Comparison of ENCODE assay signal across 1 cellular context in the genomic region with DNA sequence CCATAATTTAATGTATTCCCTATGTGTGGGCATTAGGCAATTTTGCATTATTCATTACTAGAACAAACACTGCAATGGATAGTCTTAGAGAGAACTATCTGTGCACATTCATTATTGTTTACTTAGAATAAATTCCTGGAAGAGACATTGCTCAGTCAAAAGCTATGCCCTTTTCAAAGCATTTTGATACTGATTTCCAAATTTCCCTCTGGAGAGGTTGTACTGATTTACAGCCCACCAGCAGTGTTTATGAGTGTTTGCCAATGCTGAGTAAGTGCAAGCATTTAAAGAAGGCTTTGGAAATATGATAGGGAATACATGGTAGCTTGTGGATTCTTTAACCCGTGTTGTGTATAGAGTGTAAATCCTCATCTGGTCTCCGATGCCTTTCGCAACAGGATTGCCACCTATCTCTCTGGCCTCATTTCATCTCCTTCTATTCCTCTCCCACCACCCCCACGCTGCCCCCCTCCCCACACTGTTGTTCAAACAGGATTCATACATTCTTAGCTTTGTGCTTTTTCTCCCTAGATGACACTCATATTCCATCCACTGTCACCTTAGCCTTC.
TF ChIP-seq lines count a peak whose summit lies in the region.

No MANE protein-coding gene starts in this region.

TF ChIP-seq in HepG2, 621 proteins besides CTCF, POLR2A, EP300 and RAD21 (continued from another document and continues in another):
- no peak for TF ChIP-seq ZNF333 (CRISPR knock-in tag; IDR thresholded peaks at IDR 0.05; ENCODE audit: borderline replicate concordance)
- TF ChIP-seq ZSCAN21 (CRISPR knock-in tag; IDR thresholded peaks at IDR 0.05; ENCODE audit: borderline replicate concordance) = 0 out of 2 replicates have a peak, but pooled peaks have one; percentile 26
- TF ChIP-seq MZF1 (CRISPR knock-in tag; IDR thresholded peaks at IDR 0.05; ENCODE audit: borderline replicate concordance) = no peak
- TF ChIP-seq FOXA1 (IDR thresholded peaks at IDR 0.05) = no peak
- TF ChIP-seq FOXA1 (CRISPR knock-in tag; IDR thresholded peaks at IDR 0.05) = peak; percentile 54; the same call in 1 of the 2 replicates
- TF ChIP-seq, protein P1, sequence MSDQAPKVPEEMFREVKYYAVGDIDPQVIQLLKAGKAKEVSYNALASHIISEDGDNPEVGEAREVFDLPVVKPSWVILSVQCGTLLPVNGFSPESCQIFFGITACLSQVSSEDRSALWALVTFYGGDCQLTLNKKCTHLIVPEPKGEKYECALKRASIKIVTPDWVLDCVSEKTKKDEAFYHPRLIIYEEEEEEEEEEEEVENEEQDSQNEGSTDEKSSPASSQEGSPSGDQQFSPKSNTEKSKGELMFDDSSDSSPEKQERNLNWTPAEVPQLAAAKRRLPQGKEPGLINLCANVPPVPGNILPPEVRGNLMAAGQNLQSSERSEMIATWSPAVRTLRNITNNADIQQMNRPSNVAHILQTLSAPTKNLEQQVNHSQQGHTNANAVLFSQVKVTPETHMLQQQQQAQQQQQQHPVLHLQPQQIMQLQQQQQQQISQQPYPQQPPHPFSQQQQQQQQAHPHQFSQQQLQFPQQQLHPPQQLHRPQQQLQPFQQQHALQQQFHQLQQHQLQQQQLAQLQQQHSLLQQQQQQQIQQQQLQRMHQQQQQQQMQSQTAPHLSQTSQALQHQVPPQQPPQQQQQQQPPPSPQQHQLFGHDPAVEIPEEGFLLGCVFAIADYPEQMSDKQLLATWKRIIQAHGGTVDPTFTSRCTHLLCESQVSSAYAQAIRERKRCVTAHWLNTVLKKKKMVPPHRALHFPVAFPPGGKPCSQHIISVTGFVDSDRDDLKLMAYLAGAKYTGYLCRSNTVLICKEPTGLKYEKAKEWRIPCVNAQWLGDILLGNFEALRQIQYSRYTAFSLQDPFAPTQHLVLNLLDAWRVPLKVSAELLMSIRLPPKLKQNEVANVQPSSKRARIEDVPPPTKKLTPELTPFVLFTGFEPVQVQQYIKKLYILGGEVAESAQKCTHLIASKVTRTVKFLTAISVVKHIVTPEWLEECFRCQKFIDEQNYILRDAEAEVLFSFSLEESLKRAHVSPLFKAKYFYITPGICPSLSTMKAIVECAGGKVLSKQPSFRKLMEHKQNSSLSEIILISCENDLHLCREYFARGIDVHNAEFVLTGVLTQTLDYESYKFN (CRISPR knock-in tag; conservative IDR thresholded peaks at IDR 0.05) = peak; percentile 54; the same call in 1 of the 2 replicates
- TF ChIP-seq HNF4A (CRISPR knock-in tag; IDR thresholded peaks at IDR 0.05) = peak; percentile 31; the same call in 1 of the 2 replicates
- TF ChIP-seq DPF2 (CRISPR knock-in tag; IDR thresholded peaks at IDR 0.05; ENCODE audit: borderline replicate concordance, low read depth) = peak; percentile 45; the same call in 1 of the 2 replicates
- no peak for TF ChIP-seq NONO (IDR thresholded peaks at IDR 0.05)
- TF ChIP-seq NONO (CRISPR knock-in tag; conservative IDR thresholded peaks at IDR 0.05) = no peak
- peak; percentile 73; the same call in 1 of the 2 replicates for TF ChIP-seq FOXK1 (CRISPR knock-in tag; IDR thresholded peaks at IDR 0.05; ENCODE audit: borderline replicate concordance, low read depth)
- no peak for TF ChIP-seq SRSF1 (optimal IDR thresholded peaks at IDR 0.05; ENCODE audit: low read depth, low read length)
- TF ChIP-seq CEBPG (CRISPR knock-in tag; IDR thresholded peaks at IDR 0.05) = peak; percentile 77
- no peak for TF ChIP-seq ZNF841 (CRISPR knock-in tag; IDR thresholded peaks at IDR 0.05; ENCODE audit: borderline replicate concordance)
- 0 out of 2 replicates have a peak, but pooled peaks have one; percentile 59 for TF ChIP-seq MBD4 (IDR thresholded peaks at IDR 0.05; ENCODE audit: borderline replicate concordance, low read length)
- peak; percentile 83 for TF ChIP-seq TBX3 (IDR thresholded peaks at IDR 0.05; ENCODE audit: borderline replicate concordance)
- TF ChIP-seq ZNF205 (CRISPR knock-in tag; IDR thresholded peaks at IDR 0.05) = peak; percentile 73; the same call in 1 of the 2 replicates
- TF ChIP-seq NCOA2 (CRISPR knock-in tag; IDR thresholded peaks at IDR 0.05) = peak; percentile 90
- TF ChIP-seq, protein P2, sequence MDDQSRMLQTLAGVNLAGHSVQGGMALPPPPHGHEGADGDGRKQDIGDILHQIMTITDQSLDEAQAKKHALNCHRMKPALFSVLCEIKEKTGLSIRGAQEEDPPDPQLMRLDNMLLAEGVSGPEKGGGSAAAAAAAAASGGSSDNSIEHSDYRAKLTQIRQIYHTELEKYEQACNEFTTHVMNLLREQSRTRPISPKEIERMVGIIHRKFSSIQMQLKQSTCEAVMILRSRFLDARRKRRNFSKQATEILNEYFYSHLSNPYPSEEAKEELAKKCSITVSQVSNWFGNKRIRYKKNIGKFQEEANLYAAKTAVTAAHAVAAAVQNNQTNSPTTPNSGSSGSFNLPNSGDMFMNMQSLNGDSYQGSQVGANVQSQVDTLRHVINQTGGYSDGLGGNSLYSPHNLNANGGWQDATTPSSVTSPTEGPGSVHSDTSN (CRISPR knock-in tag; IDR thresholded peaks at IDR 0.05; ENCODE audit: borderline replicate concordance) = no peak
- TF ChIP-seq, protein P3, sequence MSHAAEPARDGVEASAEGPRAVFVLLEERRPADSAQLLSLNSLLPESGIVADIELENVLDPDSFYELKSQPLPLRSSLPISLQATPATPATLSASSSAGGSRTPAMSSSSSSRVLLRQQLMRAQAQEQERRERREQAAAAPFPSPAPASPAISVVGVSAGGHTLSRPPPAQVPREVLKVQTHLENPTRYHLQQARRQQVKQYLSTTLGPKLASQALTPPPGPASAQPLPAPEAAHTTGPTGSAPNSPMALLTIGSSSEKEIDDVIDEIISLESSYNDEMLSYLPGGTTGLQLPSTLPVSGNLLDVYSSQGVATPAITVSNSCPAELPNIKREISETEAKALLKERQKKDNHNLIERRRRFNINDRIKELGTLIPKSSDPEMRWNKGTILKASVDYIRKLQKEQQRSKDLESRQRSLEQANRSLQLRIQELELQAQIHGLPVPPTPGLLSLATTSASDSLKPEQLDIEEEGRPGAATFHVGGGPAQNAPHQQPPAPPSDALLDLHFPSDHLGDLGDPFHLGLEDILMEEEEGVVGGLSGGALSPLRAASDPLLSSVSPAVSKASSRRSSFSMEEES (CRISPR knock-in tag; IDR thresholded peaks at IDR 0.05) = peak; percentile 52; the same call in 1 of the 2 replicates
- TF ChIP-seq, protein P4, sequence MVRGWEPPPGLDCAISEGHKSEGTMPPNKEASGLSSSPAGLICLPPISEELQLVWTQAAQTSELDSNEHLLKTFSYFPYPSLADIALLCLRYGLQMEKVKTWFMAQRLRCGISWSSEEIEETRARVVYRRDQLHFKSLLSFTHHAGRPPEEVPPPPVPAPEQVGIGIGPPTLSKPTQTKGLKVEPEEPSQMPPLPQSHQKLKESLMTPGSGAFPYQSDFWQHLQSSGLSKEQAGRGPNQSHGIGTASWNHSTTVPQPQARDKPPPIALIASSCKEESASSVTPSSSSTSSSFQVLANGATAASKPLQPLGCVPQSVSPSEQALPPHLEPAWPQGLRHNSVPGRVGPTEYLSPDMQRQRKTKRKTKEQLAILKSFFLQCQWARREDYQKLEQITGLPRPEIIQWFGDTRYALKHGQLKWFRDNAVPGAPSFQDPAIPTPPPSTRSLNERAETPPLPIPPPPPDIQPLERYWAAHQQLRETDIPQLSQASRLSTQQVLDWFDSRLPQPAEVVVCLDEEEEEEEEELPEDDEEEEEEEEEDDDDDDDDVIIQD (CRISPR knock-in tag; IDR thresholded peaks at IDR 0.05; ENCODE audit: low read depth) = peak; percentile 54; the same call in 1 of the 2 replicates
- TF ChIP-seq MAFG (CRISPR knock-in tag; IDR thresholded peaks at IDR 0.05) = no peak
- TF ChIP-seq, protein P5, sequence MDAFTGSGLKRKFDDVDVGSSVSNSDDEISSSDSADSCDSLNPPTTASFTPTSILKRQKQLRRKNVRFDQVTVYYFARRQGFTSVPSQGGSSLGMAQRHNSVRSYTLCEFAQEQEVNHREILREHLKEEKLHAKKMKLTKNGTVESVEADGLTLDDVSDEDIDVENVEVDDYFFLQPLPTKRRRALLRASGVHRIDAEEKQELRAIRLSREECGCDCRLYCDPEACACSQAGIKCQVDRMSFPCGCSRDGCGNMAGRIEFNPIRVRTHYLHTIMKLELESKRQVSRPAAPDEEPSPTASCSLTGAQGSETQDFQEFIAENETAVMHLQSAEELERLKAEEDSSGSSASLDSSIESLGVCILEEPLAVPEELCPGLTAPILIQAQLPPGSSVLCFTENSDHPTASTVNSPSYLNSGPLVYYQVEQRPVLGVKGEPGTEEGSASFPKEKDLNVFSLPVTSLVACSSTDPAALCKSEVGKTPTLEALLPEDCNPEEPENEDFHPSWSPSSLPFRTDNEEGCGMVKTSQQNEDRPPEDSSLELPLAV (CRISPR knock-in tag; conservative IDR thresholded peaks at IDR 0.05; ENCODE audit: low read depth) = no peak
- TF ChIP-seq ZBTB7B (CRISPR knock-in tag; IDR thresholded peaks at IDR 0.05) = peak; percentile 33; the same call in 1 of the 2 replicates
- no peak for TF ChIP-seq RORA (CRISPR knock-in tag; IDR thresholded peaks at IDR 0.05)
- TF ChIP-seq ZNF644 (CRISPR knock-in tag; IDR thresholded peaks at IDR 0.05; ENCODE audit: low read depth) = peak; percentile 42; the same call in 1 of the 2 replicates
- TF ChIP-seq NFE2L1 (CRISPR knock-in tag; IDR thresholded peaks at IDR 0.05; ENCODE audit: borderline replicate concordance) = no peak
- no peak for TF ChIP-seq ZNF350 (CRISPR knock-in tag; IDR thresholded peaks at IDR 0.05; ENCODE audit: borderline replicate concordance, low read depth)
- no peak for TF ChIP-seq ZNF547 (CRISPR knock-in tag; IDR thresholded peaks at IDR 0.05)
- no peak for TF ChIP-seq DNMT1 (CRISPR knock-in tag; IDR thresholded peaks at IDR 0.05)
- TF ChIP-seq ZBTB7A (CRISPR knock-in tag; IDR thresholded peaks at IDR 0.05) = no peak
- no peak for TF ChIP-seq ZNF607 (CRISPR knock-in tag; IDR thresholded peaks at IDR 0.05; ENCODE audit: borderline replicate concordance)
- no peak for TF ChIP-seq SRF (IDR thresholded peaks at IDR 0.05; ENCODE audit: low read depth, low read length)
- TF ChIP-seq ZNF446 (CRISPR knock-in tag; IDR thresholded peaks at IDR 0.05) = no peak
- TF ChIP-seq PHB2 (IDR thresholded peaks at IDR 0.05; ENCODE audit: partially characterized antibody) = no peak
- TF ChIP-seq ZNF788 (CRISPR knock-in tag; IDR thresholded peaks at IDR 0.05; ENCODE audit: borderline replicate concordance) = no peak
- no peak for TF ChIP-seq ZBTB21 (CRISPR knock-in tag; IDR thresholded peaks at IDR 0.05)
- no peak for TF ChIP-seq JUNB (CRISPR knock-in tag; IDR thresholded peaks at IDR 0.05; ENCODE audit: borderline replicate concordance)
- TF ChIP-seq SCMH1 (CRISPR knock-in tag; IDR thresholded peaks at IDR 0.05; ENCODE audit: borderline replicate concordance) = no peak
- TF ChIP-seq, protein P6, sequence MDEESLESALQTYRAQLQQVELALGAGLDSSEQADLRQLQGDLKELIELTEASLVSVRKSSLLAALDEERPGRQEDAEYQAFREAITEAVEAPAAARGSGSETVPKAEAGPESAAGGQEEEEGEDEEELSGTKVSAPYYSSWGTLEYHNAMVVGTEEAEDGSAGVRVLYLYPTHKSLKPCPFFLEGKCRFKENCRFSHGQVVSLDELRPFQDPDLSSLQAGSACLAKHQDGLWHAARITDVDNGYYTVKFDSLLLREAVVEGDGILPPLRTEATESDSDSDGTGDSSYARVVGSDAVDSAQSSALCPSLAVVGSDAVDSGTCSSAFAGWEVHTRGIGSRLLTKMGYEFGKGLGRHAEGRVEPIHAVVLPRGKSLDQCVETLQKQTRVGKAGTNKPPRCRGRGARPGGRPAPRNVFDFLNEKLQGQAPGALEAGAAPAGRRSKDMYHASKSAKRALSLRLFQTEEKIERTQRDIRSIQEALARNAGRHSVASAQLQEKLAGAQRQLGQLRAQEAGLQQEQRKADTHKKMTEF (CRISPR knock-in tag; IDR thresholded peaks at IDR 0.05) = peak; percentile 80
- no peak for TF ChIP-seq TMF1 (CRISPR knock-in tag; IDR thresholded peaks at IDR 0.05; ENCODE audit: low read depth)
- no peak for TF ChIP-seq ZSCAN12 (CRISPR knock-in tag; IDR thresholded peaks at IDR 0.05)
- TF ChIP-seq, protein P7, sequence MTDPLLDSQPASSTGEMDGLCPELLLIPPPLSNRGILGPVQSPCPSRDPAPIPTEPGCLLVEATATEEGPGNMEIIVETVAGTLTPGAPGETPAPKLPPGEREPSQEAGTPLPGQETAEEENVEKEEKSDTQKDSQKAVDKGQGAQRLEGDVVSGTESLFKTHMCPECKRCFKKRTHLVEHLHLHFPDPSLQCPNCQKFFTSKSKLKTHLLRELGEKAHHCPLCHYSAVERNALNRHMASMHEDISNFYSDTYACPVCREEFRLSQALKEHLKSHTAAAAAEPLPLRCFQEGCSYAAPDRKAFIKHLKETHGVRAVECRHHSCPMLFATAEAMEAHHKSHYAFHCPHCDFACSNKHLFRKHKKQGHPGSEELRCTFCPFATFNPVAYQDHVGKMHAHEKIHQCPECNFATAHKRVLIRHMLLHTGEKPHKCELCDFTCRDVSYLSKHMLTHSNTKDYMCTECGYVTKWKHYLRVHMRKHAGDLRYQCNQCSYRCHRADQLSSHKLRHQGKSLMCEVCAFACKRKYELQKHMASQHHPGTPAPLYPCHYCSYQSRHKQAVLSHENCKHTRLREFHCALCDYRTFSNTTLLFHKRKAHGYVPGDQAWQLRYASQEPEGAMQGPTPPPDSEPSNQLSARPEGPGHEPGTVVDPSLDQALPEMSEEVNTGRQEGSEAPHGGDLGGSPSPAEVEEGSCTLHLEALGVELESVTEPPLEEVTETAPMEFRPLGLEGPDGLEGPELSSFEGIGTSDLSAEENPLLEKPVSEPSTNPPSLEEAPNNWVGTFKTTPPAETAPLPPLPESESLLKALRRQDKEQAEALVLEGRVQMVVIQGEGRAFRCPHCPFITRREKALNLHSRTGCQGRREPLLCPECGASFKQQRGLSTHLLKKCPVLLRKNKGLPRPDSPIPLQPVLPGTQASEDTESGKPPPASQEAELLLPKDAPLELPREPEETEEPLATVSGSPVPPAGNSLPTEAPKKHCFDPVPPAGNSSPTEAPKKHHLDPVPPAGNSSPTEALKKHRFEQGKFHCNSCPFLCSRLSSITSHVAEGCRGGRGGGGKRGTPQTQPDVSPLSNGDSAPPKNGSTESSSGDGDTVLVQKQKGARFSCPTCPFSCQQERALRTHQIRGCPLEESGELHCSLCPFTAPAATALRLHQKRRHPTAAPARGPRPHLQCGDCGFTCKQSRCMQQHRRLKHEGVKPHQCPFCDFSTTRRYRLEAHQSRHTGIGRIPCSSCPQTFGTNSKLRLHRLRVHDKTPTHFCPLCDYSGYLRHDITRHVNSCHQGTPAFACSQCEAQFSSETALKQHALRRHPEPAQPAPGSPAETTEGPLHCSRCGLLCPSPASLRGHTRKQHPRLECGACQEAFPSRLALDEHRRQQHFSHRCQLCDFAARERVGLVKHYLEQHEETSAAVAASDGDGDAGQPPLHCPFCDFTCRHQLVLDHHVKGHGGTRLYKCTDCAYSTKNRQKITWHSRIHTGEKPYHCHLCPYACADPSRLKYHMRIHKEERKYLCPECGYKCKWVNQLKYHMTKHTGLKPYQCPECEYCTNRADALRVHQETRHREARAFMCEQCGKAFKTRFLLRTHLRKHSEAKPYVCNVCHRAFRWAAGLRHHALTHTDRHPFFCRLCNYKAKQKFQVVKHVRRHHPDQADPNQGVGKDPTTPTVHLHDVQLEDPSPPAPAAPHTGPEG (CRISPR knock-in tag; IDR thresholded peaks at IDR 0.05) = no peak
- TF ChIP-seq ZKSCAN1 (IDR thresholded peaks at IDR 0.05; ENCODE audit: low read length) = no peak
- TF ChIP-seq, protein P8, sequence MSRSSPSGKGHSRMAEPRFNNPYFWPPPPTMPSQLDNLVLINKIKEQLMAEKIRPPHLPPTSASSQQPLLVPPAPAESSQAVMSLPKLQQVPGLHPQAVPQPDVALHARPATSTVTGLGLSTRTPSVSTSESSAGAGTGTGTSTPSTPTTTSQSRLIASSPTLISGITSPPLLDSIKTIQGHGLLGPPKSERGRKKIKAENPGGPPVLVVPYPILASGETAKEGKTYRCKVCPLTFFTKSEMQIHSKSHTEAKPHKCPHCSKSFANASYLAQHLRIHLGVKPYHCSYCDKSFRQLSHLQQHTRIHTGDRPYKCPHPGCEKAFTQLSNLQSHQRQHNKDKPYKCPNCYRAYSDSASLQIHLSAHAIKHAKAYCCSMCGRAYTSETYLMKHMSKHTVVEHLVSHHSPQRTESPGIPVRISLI (CRISPR knock-in tag; IDR thresholded peaks at IDR 0.05; ENCODE audit: borderline replicate concordance) = 0 out of 2 replicates have a peak, but pooled peaks have one; percentile 22
